ENCODE assay signal across 8 cellular contexts in the genomic region with DNA sequence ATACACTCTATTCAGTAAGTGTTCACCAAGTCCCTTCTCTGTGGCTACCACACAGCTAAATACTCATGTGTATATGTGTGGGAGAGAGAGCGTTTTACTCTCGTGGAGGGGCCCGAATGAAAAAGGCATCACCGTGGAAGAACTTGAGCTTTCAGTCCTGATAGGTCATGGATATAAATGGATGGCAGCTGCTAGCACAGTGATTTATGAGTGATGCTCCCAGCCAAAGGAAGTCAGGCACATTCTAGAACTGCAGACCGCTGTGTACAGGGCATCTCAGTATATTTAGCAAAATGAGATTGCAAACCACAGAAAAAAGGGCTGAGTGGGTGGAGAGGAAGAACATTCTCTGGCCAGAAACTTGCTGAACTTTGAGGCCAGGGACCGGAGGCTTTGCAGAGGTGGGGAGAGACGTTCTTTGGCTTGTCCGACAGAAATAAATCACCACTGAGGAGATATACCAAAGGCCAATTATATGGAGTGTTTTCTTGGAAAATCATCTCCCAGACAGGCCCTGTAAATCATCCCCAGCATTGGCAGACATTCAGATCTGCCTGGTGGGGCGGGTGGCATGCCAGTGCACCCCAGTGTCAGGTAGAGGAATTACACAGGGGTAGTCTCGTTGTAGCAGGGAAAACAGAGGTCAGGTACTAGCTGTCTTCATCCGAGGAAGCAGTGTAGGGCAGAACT.
DNase-seq lines count a peak whose midpoint lies in the region; ATAC-seq and TF ChIP-seq lines count a peak whose summit lies in the region.

No MANE protein-coding gene starts in this region.

- H3K9me3 Mint-ChIP-seq in brain, result peaks cover 0 to 11% (median 0%) of the 10 kb centered on the region in 5 experiments
- no peaks in the 10 kb centered on the region for H3K9me3 Mint-ChIP-seq in activated CD4-positive, alpha-beta T cell treated with anti-CD3 and anti-CD28 coated beads, Interleukin-2, amount 10 ng/mL, durations not matched to agents 24 days and 14 days

- H3K27me3 Mint-ChIP-seq in brain, result peaks cover 8% of the 10 kb centered on the region
- no peaks in the 10 kb centered on the region for H3K27me3 Mint-ChIP-seq in activated CD4-positive, alpha-beta T cell treated with anti-CD3 and anti-CD28 coated beads, Interleukin-2, amount 10 ng/mL, durations not matched to agents 24 days and 14 days

- H3K4me1 Mint-ChIP-seq in brain, result peaks cover 26% of the 10 kb centered on the region
- H3K4me1 Mint-ChIP-seq in activated CD4-positive, alpha-beta T cell treated with anti-CD3 and anti-CD28 coated beads, Interleukin-2, amount 10 ng/mL, durations not matched to agents 24 days and 14 days, result no peaks in the 10 kb centered on the region

- H2AK5ac ChIP-seq in mesendoderm (ENCODE audit: low read length), result no peak overlapping the region

- H2BK120ac ChIP-seq in mesendoderm (ENCODE audit: low read depth, low read length), result no peak overlapping the region

- H3K79me1 ChIP-seq in mesendoderm (ENCODE audit: low read length), result no peaks in the 10 kb centered on the region

- peak overlapping the region; percentile 84 for H3K4ac ChIP-seq in mesendoderm (ENCODE audit: low read depth, low read length)

- H3K27ac ChIP-seq in mesendoderm (ENCODE audit: low read depth, low read length), result no peak overlapping the region

- no peaks in the 10 kb centered on the region for H3K36me3 ChIP-seq in mesendoderm (ENCODE audit: control insufficient read depth, insufficient read depth, low read length)

- H3K36me3 Mint-ChIP-seq in brain, result no peaks in the 10 kb centered on the region
- H3K36me3 Mint-ChIP-seq in activated CD4-positive, alpha-beta T cell treated with anti-CD3 and anti-CD28 coated beads, Interleukin-2, amount 10 ng/mL, durations not matched to agents 24 days and 14 days (ENCODE audit: low read depth), result no peaks in the 10 kb centered on the region

- peak; percentile 41 to 46 for TF ChIP-seq CTCF in brain (conservative IDR thresholded peaks at IDR 0.05)

- ATAC-seq in GM19395 (IDR thresholded peaks at IDR 0.05; ENCODE audit: unreplicated experiment), result peak; percentile 74

- no peak overlapping the region for H2BK15ac ChIP-seq in mesendoderm (replicated peaks; ENCODE audit: low read depth)

- H3K27ac Mint-ChIP-seq in brain, result peak overlapping the region in 2 of 5 experiments; percentile 38 to 47
- no peak overlapping the region for H3K27ac Mint-ChIP-seq in activated CD4-positive, alpha-beta T cell treated with anti-CD3 and anti-CD28 coated beads, Interleukin-2, amount 10 ng/mL, durations not matched to agents 24 days and 14 days

- H3K23ac ChIP-seq in mesendoderm (ENCODE audit: low read length), result no peak overlapping the region

- H3K4me3 ChIP-seq in mesendoderm (ENCODE audit: low read length), result no peak overlapping the region

- no peak overlapping the region for H3K4me3 Mint-ChIP-seq in brain
- no peak overlapping the region for H3K4me3 Mint-ChIP-seq in activated CD4-positive, alpha-beta T cell treated with anti-CD3 and anti-CD28 coated beads, Interleukin-2, amount 10 ng/mL, durations not matched to agents 24 days and 14 days

- no peak overlapping the region for H3K9ac ChIP-seq in mesendoderm (ENCODE audit: low read length)

- peaks cover 11% of the 10 kb centered on the region for H3K4me1 ChIP-seq in mesendoderm (ENCODE audit: control insufficient read depth, low read depth, low read length)

- DNase-seq in CD1c-positive myeloid dendritic cell (ENCODE audit: extremely low spot score), result peak; percentile 32
- peak; percentile 27 for DNase-seq in NCI-H146 treated with DMSO at 0.1 percent for 48 hours (lab: John Stamatoyannopoulos, UW; ENCODE audit: unreplicated experiment)
- peak; percentile 74 for DNase-seq in mesendoderm
- DNase-seq in NCI-H187 treated with DMSO at 0.1 percent for 48 hours (lab: John Stamatoyannopoulos, UW), result no peak
- no peak for DNase-seq in activated CD4-positive, alpha-beta T cell treated with anti-CD3 and anti-CD28 coated beads, Interleukin-2, amount 10 ng/mL, durations not matched to agents 24 days and 14 days
- DNase-seq in Ammon's horn (ENCODE audit: low spot score), result no peak

- no peaks in the 10 kb centered on the region for H3K79me2 ChIP-seq in mesendoderm (ENCODE audit: control insufficient read depth, insufficient read depth, low read length)

- no peak overlapping the region for H2BK5ac ChIP-seq in mesendoderm (ENCODE audit: low read length)

- no peak overlapping the region for H3K4me2 ChIP-seq in mesendoderm (ENCODE audit: low read length)

- H3K56ac ChIP-seq in mesendoderm (ENCODE audit: low read length), result peak overlapping the region; percentile 46

- no peak overlapping the region for H4K5ac ChIP-seq in mesendoderm (ENCODE audit: low read length)

- peak overlapping the region; percentile 12 for H3K18ac ChIP-seq in mesendoderm (ENCODE audit: low read length)

- no CpG with 5 or more reads among the region's 11 CpGs for WGBS in mesendoderm (ENCODE audit: extremely low coverage, insufficient coverage, low lambda C conversion rate)

- intact Hi-C loops in activated CD4-positive, alpha-beta T cell treated with anti-CD3 and anti-CD28 coated beads, Interleukin-2, amount 10 ng/mL, durations not matched to agents 24 days and 14 days (cut with micrococcal nuclease), result no loop called here

- no peaks in the 10 kb centered on the region for H3K27me3 ChIP-seq in mesendoderm (ENCODE audit: insufficient read depth, low read length, poor library complexity)

- H4K8ac ChIP-seq in mesendoderm (ENCODE audit: low read depth, low read length), result no peak overlapping the region

Comparison
In these comparisons a context has a peak if more than half of its experiments do, and no peak if none do; other contexts are left out.
1. DNase-seq: peak in CD1c-positive myeloid dendritic cell (single experiment), NCI-H146 treated with DMSO at 0.1 percent for 48 hours (single experiment) and mesendoderm (single experiment); none in NCI-H187 treated with DMSO at 0.1 percent for 48 hours (single experiment), activated CD4-positive, alpha-beta T cell treated with anti-CD3 and anti-CD28 coated beads, Interleukin-2, amount 10 ng/mL, durations not matched to agents 24 days and 14 days (single experiment) and Ammon's horn (single experiment).